ENCODE assay signal across 1 cellular context in the genomic region with DNA sequence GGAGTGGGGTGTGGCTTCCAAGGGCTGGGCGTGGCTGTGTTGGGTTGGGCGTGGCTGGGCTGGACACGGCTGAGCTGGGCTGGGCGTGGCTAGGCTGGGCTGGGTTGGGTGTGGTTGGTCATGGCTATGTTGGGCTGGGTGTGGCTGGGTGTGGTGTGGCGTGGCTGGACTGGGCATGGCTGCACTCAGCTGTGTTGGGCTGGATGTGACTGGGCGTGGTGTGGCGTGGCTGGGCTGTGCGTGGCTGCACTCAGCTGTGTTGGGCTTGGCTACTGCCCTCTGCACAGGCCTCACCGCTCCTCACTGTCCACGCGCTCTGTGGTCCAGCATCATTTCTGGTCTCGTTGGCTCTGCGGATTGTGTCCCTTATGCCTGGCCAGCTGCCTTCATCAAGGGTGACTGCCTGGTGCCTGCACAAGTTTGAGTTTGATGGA.
TF ChIP-seq lines count a peak whose summit lies in the region.

No MANE protein-coding gene starts in this region.

TF ChIP-seq in H1, 55 proteins besides CTCF, POLR2A, EP300 and RAD21 (continued from another document):
- no peak for TF ChIP-seq EZH2 (IDR thresholded peaks at IDR 0.05; ENCODE audit: low read depth, low read length, severe bottlenecking)
